25 cellular contexts compared by ENCODE assay signal in the genomic region with DNA sequence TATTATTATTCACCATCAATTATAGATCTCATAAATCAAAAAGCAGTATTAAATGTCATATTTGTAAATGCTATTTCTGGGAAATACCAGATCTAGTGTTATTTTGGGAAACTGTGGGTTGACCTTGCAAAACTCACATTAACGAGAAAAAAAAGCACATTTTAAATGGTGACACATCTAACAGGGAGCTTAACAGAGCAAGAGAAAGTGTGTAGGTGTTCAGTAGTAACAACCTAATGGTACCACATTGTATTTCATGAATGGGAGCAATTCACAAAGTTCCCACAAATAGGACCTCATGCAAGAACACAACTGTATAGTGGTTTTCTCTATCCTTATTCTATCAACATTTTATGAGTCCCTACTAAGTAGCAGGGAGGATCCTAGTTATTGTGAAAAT.
"Had no signal": no experiment of that assay in that cellular context is flagged by ENCODE, and none has a peak within 500 bp of the region (broad histone marks: within the 10 kb centered on the region; RNA-seq: fewer than 3 reads in every experiment).

No MANE protein-coding gene starts in this region.

- H3K27me3 ChIP-seq: colonic mucosa, hepatocyte, neutrophil, pancreas, vagina had no signal

- FAIRE-seq: pancreas had no signal

- H3K9me3 Mint-ChIP-seq: activated B cell treated with CpG ODN at 0.5 μM for 24 hours; activated CD4-positive, alpha-beta memory T cell treated with anti-CD3 and anti-CD28 coated beads for 36 hours; activated naive CD4-positive, alpha-beta T cell treated with anti-CD3 and anti-CD28 coated beads, Interleukin-2, amount 10 ng/mL, durations not matched to agents 7 days and 5 days; activated naive CD8-positive, alpha-beta T cell treated with anti-CD3 and anti-CD28 coated beads, Interleukin-2, amount 50 U/mL, for 24 hours; activated T-cell treated with anti-CD3 and anti-CD28 coated beads, Interleukin-2, amount 50 U/mL, for 24 hours; central memory CD8-positive, alpha-beta T cell; endodermal cell; natural killer cell treated with Interleukin-12 subunit alpha and Interleukin-12 subunit beta and Interleukin-15 and Interleukin-18, amount 100 ng/mL, for 72 hours had no signal

- H3K79me2 ChIP-seq: hepatocyte had no signal

- DNase-seq: activated B cell treated with CpG ODN at 0.5 μM for 24 hours; activated CD4-positive, alpha-beta memory T cell treated with anti-CD3 and anti-CD28 coated beads for 36 hours; activated CD4-positive, alpha-beta T cell treated with anti-CD3 and anti-CD28 coated beads for 4 hours; activated naive CD4-positive, alpha-beta T cell treated with anti-CD3 and anti-CD28 coated beads, Interleukin-2, amount 10 ng/mL, durations not matched to agents 7 days and 5 days; activated naive CD8-positive, alpha-beta T cell treated with anti-CD3 and anti-CD28 coated beads, Interleukin-2, amount 50 U/mL, for 24 hours; activated T-cell treated with anti-CD3 and anti-CD28 coated beads, Interleukin-2, amount 50 U/mL, for 24 hours; anterior cingulate cortex; colonic mucosa; endodermal cell; foreskin fibroblast; islet precursor cell; left colon; lower lobe of right lung; pancreas; stimulated activated naive CD4-positive, alpha-beta T cell treated with Interleukin-2 at 50 U/mL for 16 hours; T-helper 9 cell; trophoblast cell had no signal

- ATAC-seq: activated naive CD8-positive, alpha-beta T cell treated with anti-CD3 and anti-CD28 coated beads, Interleukin-2, amount 50 U/mL, for 24 hours; left colon; lower lobe of right lung; pancreas; sciatic nerve had no signal

- H3K4me1 ChIP-seq: colonic mucosa, lower lobe of right lung, vagina had no signal

- H3K36me3 ChIP-seq: colonic mucosa, lower lobe of right lung, neutrophil, pancreas, vagina had no signal

- H3K4me3 ChIP-seq: colonic mucosa, hepatocyte, lower lobe of right lung, pancreas, vagina had no signal

- H3K4me3 Mint-ChIP-seq: activated B cell treated with CpG ODN at 0.5 μM for 24 hours; activated CD4-positive, alpha-beta memory T cell treated with anti-CD3 and anti-CD28 coated beads for 36 hours; activated naive CD4-positive, alpha-beta T cell treated with anti-CD3 and anti-CD28 coated beads, Interleukin-2, amount 10 ng/mL, durations not matched to agents 7 days and 5 days; activated naive CD8-positive, alpha-beta T cell treated with anti-CD3 and anti-CD28 coated beads, Interleukin-2, amount 50 U/mL, for 24 hours; activated T-cell treated with anti-CD3 and anti-CD28 coated beads, Interleukin-2, amount 50 U/mL, for 24 hours; central memory CD8-positive, alpha-beta T cell; endodermal cell; mesothelial cell of epicardium; natural killer cell treated with Interleukin-12 subunit alpha and Interleukin-12 subunit beta and Interleukin-15 and Interleukin-18, amount 100 ng/mL, for 72 hours had no signal

- H3K27ac Mint-ChIP-seq: activated B cell treated with CpG ODN at 0.5 μM for 24 hours; activated CD4-positive, alpha-beta memory T cell treated with anti-CD3 and anti-CD28 coated beads for 36 hours; activated naive CD4-positive, alpha-beta T cell treated with anti-CD3 and anti-CD28 coated beads, Interleukin-2, amount 10 ng/mL, durations not matched to agents 7 days and 5 days; activated naive CD8-positive, alpha-beta T cell treated with anti-CD3 and anti-CD28 coated beads, Interleukin-2, amount 50 U/mL, for 24 hours; activated T-cell treated with anti-CD3 and anti-CD28 coated beads, Interleukin-2, amount 50 U/mL, for 24 hours; endodermal cell; mesothelial cell of epicardium; natural killer cell treated with Interleukin-12 subunit alpha and Interleukin-12 subunit beta and Interleukin-15 and Interleukin-18, amount 100 ng/mL, for 72 hours had no signal

- H3K4me2 ChIP-seq: hepatocyte had no signal

- H3K27ac ChIP-seq: colonic mucosa, epithelial cell of prostate, hepatocyte, lower lobe of right lung, neutrophil, pancreas, vagina had no signal

- H3K4me1 Mint-ChIP-seq: activated naive CD4-positive, alpha-beta T cell treated with anti-CD3 and anti-CD28 coated beads, Interleukin-2, amount 10 ng/mL, durations not matched to agents 7 days and 5 days; central memory CD8-positive, alpha-beta T cell had no signal

- H3K9me3 ChIP-seq: colonic mucosa, lower lobe of right lung, neutrophil, pancreas, vagina had no signal

- H3K36me3 Mint-ChIP-seq: activated CD4-positive, alpha-beta memory T cell treated with anti-CD3 and anti-CD28 coated beads for 36 hours; activated naive CD4-positive, alpha-beta T cell treated with anti-CD3 and anti-CD28 coated beads, Interleukin-2, amount 10 ng/mL, durations not matched to agents 7 days and 5 days; natural killer cell treated with Interleukin-12 subunit alpha and Interleukin-12 subunit beta and Interleukin-15 and Interleukin-18, amount 100 ng/mL, for 72 hours had no signal

- H2AFZ ChIP-seq: hepatocyte had no signal

- H3K27me3 Mint-ChIP-seq: activated B cell treated with CpG ODN at 0.5 μM for 24 hours; activated CD4-positive, alpha-beta memory T cell treated with anti-CD3 and anti-CD28 coated beads for 36 hours; activated naive CD4-positive, alpha-beta T cell treated with anti-CD3 and anti-CD28 coated beads, Interleukin-2, amount 10 ng/mL, durations not matched to agents 7 days and 5 days; activated naive CD8-positive, alpha-beta T cell treated with anti-CD3 and anti-CD28 coated beads, Interleukin-2, amount 50 U/mL, for 24 hours; activated T-cell treated with anti-CD3 and anti-CD28 coated beads, Interleukin-2, amount 50 U/mL, for 24 hours; central memory CD8-positive, alpha-beta T cell; natural killer cell treated with Interleukin-12 subunit alpha and Interleukin-12 subunit beta and Interleukin-15 and Interleukin-18, amount 100 ng/mL, for 72 hours had no signal
